1 cellular context compared by ENCODE assay signal in genomic region chr1:114670083-114671010, GRCh38.
TF ChIP-seq lines count a peak whose summit lies in the region.

No MANE protein-coding gene starts in this region.

TF ChIP-seq in GM12878, 131 proteins besides CTCF, POLR2A, EP300 and RAD21 (continued from another document):
- TF ChIP-seq CUX1 (IDR thresholded peaks at IDR 0.05; ENCODE audit: insufficient replicate concordance, low read depth, low read length) = no peak
- no peak for TF ChIP-seq SRF (IDR thresholded peaks at IDR 0.05; ENCODE audit: low read depth in 2 of 2, low read length in 2 of 2)
- no peak for TF ChIP-seq EZH2 (IDR thresholded peaks at IDR 0.05; ENCODE audit: borderline replicate concordance, control insufficient read depth, low read depth, low read length)
- TF ChIP-seq RBBP5 (conservative IDR thresholded peaks at IDR 0.05) = no peak
- TF ChIP-seq SUZ12 (IDR thresholded peaks at IDR 0.05; ENCODE audit: unreplicated experiment) = no peak
- TF ChIP-seq BRCA1 (IDR thresholded peaks at IDR 0.05; ENCODE audit: low read depth, low read length) = no peak
- no peak for TF ChIP-seq TCF12 (IDR thresholded peaks at IDR 0.05; ENCODE audit: low read depth, low read length)
- no peak for TF ChIP-seq SPI1 (IDR thresholded peaks at IDR 0.05; ENCODE audit: borderline replicate concordance, insufficient read depth, low read depth, low read length)
- TF ChIP-seq CBX5 (IDR thresholded peaks at IDR 0.05; ENCODE audit: low read depth) = no peak
- TF ChIP-seq GATAD2B (conservative IDR thresholded peaks at IDR 0.05; ENCODE audit: low read depth) = 0 out of 2 replicates have a peak, but pooled peaks have one; percentile 19
- TF ChIP-seq CREB1 (IDR thresholded peaks at IDR 0.05; ENCODE audit: low read depth) = peak; percentile 35; the same call in 1 of the 2 replicates
- no peak for TF ChIP-seq NFYA (IDR thresholded peaks at IDR 0.05; ENCODE audit: borderline replicate concordance, low read depth, low read length)
- TF ChIP-seq POLR2AphosphoS2 (IDR thresholded peaks at IDR 0.05; ENCODE audit: low read depth, low read length) = no peak
- no peak for TF ChIP-seq TCF3 (IDR thresholded peaks at IDR 0.05; ENCODE audit: borderline replicate concordance, insufficient read depth, low read depth, low read length)
- no peak for TF ChIP-seq RELB (IDR thresholded peaks at IDR 0.05; ENCODE audit: low read depth)
- TF ChIP-seq NR2C1 (IDR thresholded peaks at IDR 0.05) = no peak
- peak; percentile 67; the same call in 1 of the 2 replicates for TF ChIP-seq NFXL1 (IDR thresholded peaks at IDR 0.05; ENCODE audit: borderline replicate concordance)
- TF ChIP-seq SREBF1 (IDR thresholded peaks at IDR 0.05; ENCODE audit: low read length) = no peak
- no peak for TF ChIP-seq MYC (IDR thresholded peaks at IDR 0.05; ENCODE audit: insufficient read depth, insufficient read length, insufficient replicate concordance, low read length, severe bottlenecking)
- TF ChIP-seq ETV6 (conservative IDR thresholded peaks at IDR 0.05 in 1 of 2, IDR thresholded peaks at IDR 0.05 in 1 of 2; ENCODE audit: borderline replicate concordance in 1 of 2, low read depth in 1 of 2) = peak in 1 of 2 experiments; percentile 92; a peak in 1 of 4 replicates
- no peak for TF ChIP-seq CBFB (IDR thresholded peaks at IDR 0.05; ENCODE audit: low read depth)
- no peak for TF ChIP-seq NRF1 (conservative IDR thresholded peaks at IDR 0.05; ENCODE audit: low read depth, low read length)
- no peak for TF ChIP-seq SMC3 (IDR thresholded peaks at IDR 0.05; ENCODE audit: borderline replicate concordance, low read length)
- 0 out of 2 replicates have a peak, but pooled peaks have one; percentile 23 for TF ChIP-seq CHD2 (IDR thresholded peaks at IDR 0.05; ENCODE audit: borderline replicate concordance, low read depth, low read length)
- TF ChIP-seq, protein P1, sequence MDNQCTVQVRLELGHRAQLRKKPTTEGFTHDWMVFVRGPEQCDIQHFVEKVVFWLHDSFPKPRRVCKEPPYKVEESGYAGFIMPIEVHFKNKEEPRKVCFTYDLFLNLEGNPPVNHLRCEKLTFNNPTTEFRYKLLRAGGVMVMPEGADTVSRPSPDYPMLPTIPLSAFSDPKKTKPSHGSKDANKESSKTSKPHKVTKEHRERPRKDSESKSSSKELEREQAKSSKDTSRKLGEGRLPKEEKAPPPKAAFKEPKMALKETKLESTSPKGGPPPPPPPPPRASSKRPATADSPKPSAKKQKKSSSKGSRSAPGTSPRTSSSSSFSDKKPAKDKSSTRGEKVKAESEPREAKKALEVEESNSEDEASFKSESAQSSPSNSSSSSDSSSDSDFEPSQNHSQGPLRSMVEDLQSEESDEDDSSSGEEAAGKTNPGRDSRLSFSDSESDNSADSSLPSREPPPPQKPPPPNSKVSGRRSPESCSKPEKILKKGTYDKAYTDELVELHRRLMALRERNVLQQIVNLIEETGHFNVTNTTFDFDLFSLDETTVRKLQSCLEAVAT (IDR thresholded peaks at IDR 0.05) = no peak
- TF ChIP-seq ZNF384 (IDR thresholded peaks at IDR 0.05; ENCODE audit: borderline replicate concordance, low read depth, low read length) = no peak
- TF ChIP-seq, protein P2, sequence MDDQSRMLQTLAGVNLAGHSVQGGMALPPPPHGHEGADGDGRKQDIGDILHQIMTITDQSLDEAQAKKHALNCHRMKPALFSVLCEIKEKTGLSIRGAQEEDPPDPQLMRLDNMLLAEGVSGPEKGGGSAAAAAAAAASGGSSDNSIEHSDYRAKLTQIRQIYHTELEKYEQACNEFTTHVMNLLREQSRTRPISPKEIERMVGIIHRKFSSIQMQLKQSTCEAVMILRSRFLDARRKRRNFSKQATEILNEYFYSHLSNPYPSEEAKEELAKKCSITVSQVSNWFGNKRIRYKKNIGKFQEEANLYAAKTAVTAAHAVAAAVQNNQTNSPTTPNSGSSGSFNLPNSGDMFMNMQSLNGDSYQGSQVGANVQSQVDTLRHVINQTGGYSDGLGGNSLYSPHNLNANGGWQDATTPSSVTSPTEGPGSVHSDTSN (IDR thresholded peaks at IDR 0.05; ENCODE audit: insufficient replicate concordance, low read depth, low read length) = peak; percentile 92
- no peak for TF ChIP-seq PAX5 (IDR thresholded peaks at IDR 0.05; ENCODE audit: borderline replicate concordance, low read depth, low read length)
- TF ChIP-seq, protein P3, sequence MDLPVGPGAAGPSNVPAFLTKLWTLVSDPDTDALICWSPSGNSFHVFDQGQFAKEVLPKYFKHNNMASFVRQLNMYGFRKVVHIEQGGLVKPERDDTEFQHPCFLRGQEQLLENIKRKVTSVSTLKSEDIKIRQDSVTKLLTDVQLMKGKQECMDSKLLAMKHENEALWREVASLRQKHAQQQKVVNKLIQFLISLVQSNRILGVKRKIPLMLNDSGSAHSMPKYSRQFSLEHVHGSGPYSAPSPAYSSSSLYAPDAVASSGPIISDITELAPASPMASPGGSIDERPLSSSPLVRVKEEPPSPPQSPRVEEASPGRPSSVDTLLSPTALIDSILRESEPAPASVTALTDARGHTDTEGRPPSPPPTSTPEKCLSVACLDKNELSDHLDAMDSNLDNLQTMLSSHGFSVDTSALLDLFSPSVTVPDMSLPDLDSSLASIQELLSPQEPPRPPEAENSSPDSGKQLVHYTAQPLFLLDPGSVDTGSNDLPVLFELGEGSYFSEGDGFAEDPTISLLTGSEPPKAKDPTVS (IDR thresholded peaks at IDR 0.05; ENCODE audit: low read depth, low read length) = no peak
- no peak for TF ChIP-seq HDAC6 (IDR thresholded peaks at IDR 0.05; ENCODE audit: unreplicated experiment)
- TF ChIP-seq IRF5 (IDR thresholded peaks at IDR 0.05; ENCODE audit: borderline replicate concordance) = no peak
- no peak for TF ChIP-seq WRNIP1 (IDR thresholded peaks at IDR 0.05; ENCODE audit: borderline replicate concordance, low read depth, low read length)
- peak; percentile 96 for TF ChIP-seq PKNOX1 (IDR thresholded peaks at IDR 0.05)
- TF ChIP-seq BMI1 (IDR thresholded peaks at IDR 0.05; ENCODE audit: borderline replicate concordance) = no peak
- 0 out of 2 replicates have a peak, but pooled peaks have one; percentile 69 for TF ChIP-seq RB1 (IDR thresholded peaks at IDR 0.05; ENCODE audit: borderline replicate concordance)
- no peak for TF ChIP-seq TBL1XR1 (IDR thresholded peaks at IDR 0.05; ENCODE audit: low read depth, low read length)
- no peak for TF ChIP-seq FOS (IDR thresholded peaks at IDR 0.05; ENCODE audit: borderline replicate concordance, extremely low read depth, insufficient read length)
- TF ChIP-seq CREM (IDR thresholded peaks at IDR 0.05; ENCODE audit: low read depth) = no peak
- TF ChIP-seq, protein P4, sequence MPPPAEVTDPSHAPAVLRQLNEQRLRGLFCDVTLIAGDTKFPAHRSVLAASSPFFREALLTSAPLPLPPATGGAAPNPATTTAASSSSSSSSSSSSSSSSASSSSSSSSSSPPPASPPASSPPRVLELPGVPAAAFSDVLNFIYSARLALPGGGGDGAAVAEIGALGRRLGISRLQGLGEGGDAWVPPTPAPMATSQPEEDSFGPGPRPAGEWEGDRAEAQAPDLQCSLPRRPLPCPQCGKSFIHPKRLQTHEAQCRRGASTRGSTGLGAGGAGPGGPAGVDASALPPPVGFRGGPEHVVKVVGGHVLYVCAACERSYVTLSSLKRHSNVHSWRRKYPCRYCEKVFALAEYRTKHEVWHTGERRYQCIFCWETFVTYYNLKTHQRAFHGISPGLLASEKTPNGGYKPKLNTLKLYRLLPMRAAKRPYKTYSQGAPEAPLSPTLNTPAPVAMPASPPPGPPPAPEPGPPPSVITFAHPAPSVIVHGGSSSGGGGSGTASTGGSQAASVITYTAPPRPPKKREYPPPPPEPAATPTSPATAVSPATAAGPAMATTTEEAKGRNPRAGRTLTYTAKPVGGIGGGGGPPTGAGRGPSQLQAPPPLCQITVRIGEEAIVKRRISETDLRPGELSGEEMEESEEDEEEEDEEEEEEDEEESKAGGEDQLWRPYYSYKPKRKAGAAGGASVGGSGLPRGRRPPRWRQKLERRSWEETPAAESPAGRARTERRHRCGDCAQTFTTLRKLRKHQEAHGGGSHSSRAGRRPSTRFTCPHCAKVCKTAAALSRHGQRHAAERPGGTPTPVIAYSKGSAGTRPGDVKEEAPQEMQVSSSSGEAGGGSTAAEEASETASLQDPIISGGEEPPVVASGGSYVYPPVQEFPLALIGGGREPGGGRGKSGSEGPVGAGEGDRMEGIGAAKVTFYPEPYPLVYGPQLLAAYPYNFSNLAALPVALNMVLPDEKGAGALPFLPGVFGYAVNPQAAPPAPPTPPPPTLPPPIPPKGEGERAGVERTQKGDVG (CRISPR knock-in tag; IDR thresholded peaks at IDR 0.05) = no peak
- TF ChIP-seq RCOR1 (conservative IDR thresholded peaks at IDR 0.05; ENCODE audit: low read depth, low read length) = no peak
- no peak for TF ChIP-seq PML (IDR thresholded peaks at IDR 0.05; ENCODE audit: low read length)
- no peak for TF ChIP-seq ELK1 (IDR thresholded peaks at IDR 0.05; ENCODE audit: low read depth, low read length)
- TF ChIP-seq YBX1 (IDR thresholded peaks at IDR 0.05) = no peak
- TF ChIP-seq SIX5 (IDR thresholded peaks at IDR 0.05; ENCODE audit: low read depth, low read length, severe bottlenecking) = no peak
- TF ChIP-seq DPF2 (IDR thresholded peaks at IDR 0.05) = 0 out of 2 replicates have a peak, but pooled peaks have one; percentile 44
- TF ChIP-seq ASH2L (IDR thresholded peaks at IDR 0.05; ENCODE audit: borderline replicate concordance, low read depth) = no peak
TF ChIP-seq in GM12878: peak in this region for 10.
